1 cellular context compared by ENCODE assay signal in genomic region chr11:47437746-47438418, GRCh38.
TF ChIP-seq lines count a peak whose summit lies in the region.

No MANE protein-coding gene starts in this region.

TF ChIP-seq in HepG2, 621 proteins besides CTCF, POLR2A, EP300 and RAD21 (continued from another document and continues in another):
- no peak for TF ChIP-seq ZNF275 (CRISPR knock-in tag; IDR thresholded peaks at IDR 0.05; ENCODE audit: borderline replicate concordance)
- no peak for TF ChIP-seq ZNF232 (CRISPR knock-in tag; IDR thresholded peaks at IDR 0.05; ENCODE audit: borderline replicate concordance)
- peak; percentile 73 for TF ChIP-seq ZMYM4 (CRISPR knock-in tag; IDR thresholded peaks at IDR 0.05)
- no peak for TF ChIP-seq POGZ (CRISPR knock-in tag; IDR thresholded peaks at IDR 0.05)
- no peak for TF ChIP-seq ZFP36L2 (CRISPR knock-in tag; IDR thresholded peaks at IDR 0.05)
- TF ChIP-seq YEATS4 (CRISPR knock-in tag; IDR thresholded peaks at IDR 0.05; ENCODE audit: borderline replicate concordance): peak; percentile 66; the same call in 1 of the 2 replicates
- no peak for TF ChIP-seq ZNF660 (CRISPR knock-in tag; IDR thresholded peaks at IDR 0.05; ENCODE audit: borderline replicate concordance, low read depth)
- peak; percentile 73 for TF ChIP-seq PHF8 (CRISPR knock-in tag; IDR thresholded peaks at IDR 0.05)
- TF ChIP-seq GZF1 (CRISPR knock-in tag; IDR thresholded peaks at IDR 0.05): no peak
- no peak for TF ChIP-seq ZBTB33 (CRISPR knock-in tag; IDR thresholded peaks at IDR 0.05)
- 0 out of 2 replicates have a peak, but pooled peaks have one; percentile 55 for TF ChIP-seq PCBP1 (IDR thresholded peaks at IDR 0.05; ENCODE audit: borderline replicate concordance, low read depth, low read length)
- no peak for TF ChIP-seq KIAA2018 (CRISPR knock-in tag; IDR thresholded peaks at IDR 0.05; ENCODE audit: borderline replicate concordance)
- no peak for TF ChIP-seq ZNF451 (CRISPR knock-in tag; IDR thresholded peaks at IDR 0.05)
- no peak for TF ChIP-seq NFE2 (CRISPR knock-in tag; IDR thresholded peaks at IDR 0.05)
- TF ChIP-seq ZBTB44 (CRISPR knock-in tag; IDR thresholded peaks at IDR 0.05): no peak
- TF ChIP-seq ZNF318 (CRISPR knock-in tag; IDR thresholded peaks at IDR 0.05): no peak
- no peak for TF ChIP-seq GPBP1L1 (CRISPR knock-in tag; IDR thresholded peaks at IDR 0.05)
- TF ChIP-seq PPARG (CRISPR knock-in tag; conservative IDR thresholded peaks at IDR 0.05): no peak
- no peak for TF ChIP-seq NFYB (CRISPR knock-in tag; IDR thresholded peaks at IDR 0.05)
- TF ChIP-seq MBNL3 (CRISPR knock-in tag; conservative IDR thresholded peaks at IDR 0.05): no peak
- TF ChIP-seq ZNF160 (CRISPR knock-in tag; IDR thresholded peaks at IDR 0.05): no peak
- no peak for TF ChIP-seq BRD4 (CRISPR knock-in tag; IDR thresholded peaks at IDR 0.05)
- TF ChIP-seq RBM22 (optimal IDR thresholded peaks at IDR 0.05; ENCODE audit: low read length): no peak
- no peak; the same call in 1 of the 2 replicates for TF ChIP-seq CREM (IDR thresholded peaks at IDR 0.05)
- TF ChIP-seq CREM (CRISPR knock-in tag; IDR thresholded peaks at IDR 0.05): no peak
- peak; percentile 83 for TF ChIP-seq SALL1 (CRISPR knock-in tag; IDR thresholded peaks at IDR 0.05)
- no peak for TF ChIP-seq ZNF672 (CRISPR knock-in tag; IDR thresholded peaks at IDR 0.05)
- TF ChIP-seq NFIB (CRISPR knock-in tag; IDR thresholded peaks at IDR 0.05; ENCODE audit: borderline replicate concordance): no peak
- TF ChIP-seq AGO2 (optimal IDR thresholded peaks at IDR 0.05; ENCODE audit: low read depth, low read length): peak; percentile 53
- peak; percentile 79 for TF ChIP-seq GATAD2A (CRISPR knock-in tag; IDR thresholded peaks at IDR 0.05)
- no peak for TF ChIP-seq ZFP41 (CRISPR knock-in tag; IDR thresholded peaks at IDR 0.05; ENCODE audit: borderline replicate concordance)
- TF ChIP-seq PLSCR1 (CRISPR knock-in tag; IDR thresholded peaks at IDR 0.05; ENCODE audit: borderline replicate concordance): no peak
- no peak for TF ChIP-seq AGO1 (IDR thresholded peaks at IDR 0.05; ENCODE audit: low read depth, low read length, poor library complexity, severe bottlenecking)
- no peak for TF ChIP-seq DPF2 (CRISPR knock-in tag; IDR thresholded peaks at IDR 0.05; ENCODE audit: borderline replicate concordance, low read depth)
- TF ChIP-seq ZNF780A (CRISPR knock-in tag; IDR thresholded peaks at IDR 0.05): no peak
- TF ChIP-seq ZSCAN12 (CRISPR knock-in tag; IDR thresholded peaks at IDR 0.05): no peak
- no peak for TF ChIP-seq NAIF1 (CRISPR knock-in tag; IDR thresholded peaks at IDR 0.05; ENCODE audit: borderline replicate concordance)
